8 cellular contexts compared by ENCODE assay signal in genomic region chr14:70908918-70909641, GRCh38. TPM values are rescaled to one million over a fixed set of nuclear protein-coding genes. Genes with fewer than 3 reads are reported as not detected.
DNase-seq lines count a peak whose midpoint lies in the region; TF ChIP-seq lines count a peak whose summit lies in the region.

No MANE protein-coding gene starts in this region.

- peaks cover 21 to 60% (median 47%) of the 10 kb centered on the region in 11 experiments for H4K20me1 ChIP-seq in BLaER1 treated with 17β-estradiol and CSF1 and Interleukin-3, amounts not matched to agents 10 nM and 100 nM
- H4K20me1 ChIP-seq in Loucy (ENCODE audit: insufficient read depth, low read length, poor library complexity, severe bottlenecking), result peaks cover 55% of the 10 kb centered on the region
- H4K20me1 ChIP-seq in neural cell (ENCODE audit: insufficient read depth), result peaks cover 9% of the 10 kb centered on the region

- peaks cover 0 to 11% (median 3%) of the 10 kb centered on the region in 11 experiments; a peak in 9 of 22 replicates for H3K9me3 ChIP-seq in BLaER1 treated with 17β-estradiol and CSF1 and Interleukin-3, amounts not matched to agents 10 nM and 100 nM (replicated peaks in 1 of 11)
- H3K9me3 ChIP-seq in Loucy (ENCODE audit: insufficient read depth, low read depth, low read length) (no peaks in the 10 kb centered on the region), ectodermal cell (ENCODE audit: control insufficient read depth, low read length) (no peaks in the 10 kb centered on the region), neural cell (ENCODE audit: low read length) (no peaks in the 10 kb centered on the region)

- DNase-seq in posterior vena cava (ENCODE audit: low spot score), result no peak
- DNase-seq in stimulated activated CD4-positive, alpha-beta T cell treated with anti-CD3 and anti-CD28 coated beads, Interleukin-4, amount 100 ng/mL, for 4 hours, result no peak
- DNase-seq in NOMO-1 treated with dmso at 0.1 percent for 144 hours (lab: John Stamatoyannopoulos, UW; ENCODE audit: unreplicated experiment), result no peak
- DNase-seq in HEK293T (ENCODE audit: extremely low spot score), result no peak

- POLR2A ChIA-PET in HEK293T (lab: Yijun Ruan, JAX), result no interaction called here

- H3K4me1 ChIP-seq in BLaER1 treated with 17β-estradiol and CSF1 and Interleukin-3, amounts not matched to agents 10 nM and 100 nM, result peaks cover 17 to 36% (median 26%) of the 10 kb centered on the region in 10 experiments
- H3K4me1 ChIP-seq in Loucy (ENCODE audit: insufficient read depth, low read length, poor library complexity, severe bottlenecking) (peaks cover 59% of the 10 kb centered on the region), ectodermal cell (ENCODE audit: control insufficient read depth, insufficient read depth, low read length) (peaks cover 15% of the 10 kb centered on the region)

- H2AFZ ChIP-seq in Loucy (ENCODE audit: low read length), result no peak overlapping the region
- no peak overlapping the region for H2AFZ ChIP-seq in neural cell (ENCODE audit: low read depth, low read length)

- H3K9me2 ChIP-seq in Loucy (replicated peaks; ENCODE audit: low read depth, low read length) (no peaks in the 10 kb centered on the region), neural cell (ENCODE audit: insufficient read depth, low read length) (no peaks in the 10 kb centered on the region)

- H3K27ac ChIP-seq in BLaER1 treated with 17β-estradiol and CSF1 and Interleukin-3, amounts not matched to agents 10 nM and 100 nM, result peak overlapping the region; percentile 85 to 96 (median 94); a peak in 21 of 22 replicates
- H3K27ac ChIP-seq in ectodermal cell (ENCODE audit: insufficient read depth, low read depth, low read length, poor library complexity, severe bottlenecking) (peak overlapping the region; percentile 76), neural cell (ENCODE audit: low read length) (peak overlapping the region; percentile 90)

- CTCF ChIA-PET in HEK293T (lab: Yijun Ruan, JAX), result no interaction called here

- peaks cover 0 to 22% (median 10%) of the 10 kb centered on the region in 11 experiments; a peak in 14 of 22 replicates for H3K36me3 ChIP-seq in BLaER1 treated with 17β-estradiol and CSF1 and Interleukin-3, amounts not matched to agents 10 nM and 100 nM
- H3K36me3 ChIP-seq in Loucy (ENCODE audit: insufficient read depth, low read length) (no peaks in the 10 kb centered on the region), ectodermal cell (ENCODE audit: control insufficient read depth, insufficient read depth, low read length) (no peaks in the 10 kb centered on the region), neural cell (ENCODE audit: insufficient read depth, low read length) (no peaks in the 10 kb centered on the region)

- H3K27me3 ChIP-seq in BLaER1 treated with 17β-estradiol and CSF1 and Interleukin-3, amounts not matched to agents 10 nM and 100 nM, result no peaks in the 10 kb centered on the region
- no peaks in the 10 kb centered on the region for H3K27me3 ChIP-seq in Loucy (ENCODE audit: insufficient read depth, low read length, poor library complexity, severe bottlenecking)
- no peaks in the 10 kb centered on the region for H3K27me3 ChIP-seq in ectodermal cell (ENCODE audit: control insufficient read depth, insufficient read depth, low read length, poor library complexity, severe bottlenecking)
- H3K27me3 ChIP-seq in neural cell (ENCODE audit: insufficient read depth, low read depth, low read length), result no peaks in the 10 kb centered on the region

- TF ChIP-seq EP300 in neural cell (conservative IDR thresholded peaks at IDR 0.05; ENCODE audit: poor library complexity, severe bottlenecking), result no peak

- 22% methylated on average over 6 of the region's 6 CpGs for WGBS in ectodermal cell, 2 experiments

- peak overlapping the region; percentile 84 to 99 (median 98) for H3K4me3 ChIP-seq in BLaER1 treated with 17β-estradiol and CSF1 and Interleukin-3, amounts not matched to agents 10 nM and 100 nM
- H3K4me3 ChIP-seq in Loucy (ENCODE audit: low read length, poor library complexity, severe bottlenecking) (peak overlapping the region; percentile 92), ectodermal cell (ENCODE audit: insufficient read depth, low read depth, low read length) (peak overlapping the region; percentile 88), neural cell (ENCODE audit: low read length) (peak overlapping the region; percentile 97)

- peak overlapping the region; percentile 78 to 96 (median 89) for H3K4me2 ChIP-seq in BLaER1 treated with 17β-estradiol and CSF1 and Interleukin-3, amounts not matched to agents 10 nM and 100 nM
- peak overlapping the region; percentile 86 for H3K4me2 ChIP-seq in Loucy (ENCODE audit: low read depth, low read length, poor library complexity, severe bottlenecking)
- peak overlapping the region; percentile 87 for H3K4me2 ChIP-seq in neural cell (ENCODE audit: low read length)

- H3F3A ChIP-seq in Loucy (ENCODE audit: low read depth) (no peaks in the 10 kb centered on the region), neural cell (ENCODE audit: insufficient read depth, low read length, poor library complexity, severe bottlenecking) (no peaks in the 10 kb centered on the region)

- TF ChIP-seq CTCF in Loucy (conservative IDR thresholded peaks at IDR 0.05; ENCODE audit: low read length), result no peak
- TF ChIP-seq CTCF in neural cell (IDR thresholded peaks at IDR 0.05; ENCODE audit: poor library complexity, severe bottlenecking), result no peak

- no peak for TF ChIP-seq RAD21 in neural cell (conservative IDR thresholded peaks at IDR 0.05)

- peak overlapping the region; percentile 86 to 98 (median 96) for H3K9ac ChIP-seq in BLaER1 treated with 17β-estradiol and CSF1 and Interleukin-3, amounts not matched to agents 10 nM and 100 nM
- H3K9ac ChIP-seq in Loucy (ENCODE audit: low read depth, low read length, poor library complexity, severe bottlenecking) (peak overlapping the region; percentile 95), neural cell (ENCODE audit: low read length) (peak overlapping the region; percentile 93)

- H3K79me2 ChIP-seq in Loucy (ENCODE audit: insufficient read depth, low read length) (peaks cover 63% of the 10 kb centered on the region), neural cell (replicated peaks; ENCODE audit: insufficient read depth, low read length) (peaks cover 55% of the 10 kb centered on the region)

- intact Hi-C loops in posterior vena cava (cut with DNase I), result loop anchor here in 1 of 2 donors (5.0 kb wide), 1 partner anchor 63 kb away; no protein-coding TSS in a partner anchor

TF ChIP-seq in neural cell, 6 proteins besides CTCF, POLR2A, EP300 and RAD21 (continues in another document):
- TF ChIP-seq EZH2 (IDR thresholded peaks at IDR 0.05; ENCODE audit: borderline replicate concordance, insufficient read depth, low read length, poor library complexity, severe bottlenecking), result no peak
- no peak for TF ChIP-seq MXI1 (conservative IDR thresholded peaks at IDR 0.05; ENCODE audit: poor library complexity, severe bottlenecking)
- no peak for TF ChIP-seq TAF1 (IDR thresholded peaks at IDR 0.05; ENCODE audit: low read depth)

TF ChIP-seq in HEK293T, 16 proteins besides CTCF, POLR2A, EP300 and RAD21:
- no peak for TF ChIP-seq FOXM1 (IDR thresholded peaks at IDR 0.05; ENCODE audit: borderline replicate concordance)
- TF ChIP-seq SUZ12 (IDR thresholded peaks at IDR 0.05), result no peak
- no peak for TF ChIP-seq NFRKB (IDR thresholded peaks at IDR 0.05)
- TF ChIP-seq HDGF (IDR thresholded peaks at IDR 0.05; ENCODE audit: borderline replicate concordance), result no peak

RNA-seq across cellular contexts. Expression of gene PCNX1, which starts 1.8 kb away (rescaled TPM):
- 28.8 TPM for polyA plus RNA-seq in ectodermal cell (2013, experiment 1 of 4)
- 35.9 TPM for polyA plus RNA-seq in ectodermal cell (2013, experiment 2 of 4)
- 24.8 TPM for polyA plus RNA-seq in ectodermal cell (2013, experiment 3 of 4)
- polyA plus RNA-seq in ectodermal cell (2013, experiment 4 of 4), result 29.5 TPM
- 21.7 and 23.7 TPM in 2 replicates for polyA plus RNA-seq in neural cell
- polyA minus RNA-seq in neural cell, result 126 and 141 TPM in 2 replicates
- total RNA-seq in posterior vena cava, result 10 to 100 TPM; 58.4 to 58.6 TPM
